24 cellular contexts compared by ENCODE assay signal in the genomic region with DNA sequence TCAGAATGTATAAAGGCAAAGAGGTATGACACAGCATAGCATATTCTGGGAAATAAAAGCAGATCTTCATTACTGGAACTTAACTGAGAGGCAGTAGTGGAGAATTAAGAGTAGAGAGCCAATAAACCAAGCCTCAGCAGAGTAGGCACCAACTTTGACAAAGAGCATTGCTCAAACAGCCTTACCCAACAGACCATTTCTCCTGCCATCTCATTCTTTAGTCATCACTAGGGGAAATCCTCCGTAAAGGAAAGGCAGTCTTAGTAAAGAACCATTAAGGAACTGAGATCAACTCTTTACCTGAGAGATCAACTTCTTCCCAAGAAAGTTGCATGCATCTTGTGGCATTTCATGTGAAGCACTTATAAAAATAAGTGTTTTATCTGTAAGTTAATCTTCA. TPM values are rescaled to one million over a fixed set of nuclear protein-coding genes. Genes with fewer than 3 reads are reported as not detected.
DNase-seq lines count a peak whose midpoint lies in the region; ATAC-seq and TF ChIP-seq lines count a peak whose summit lies in the region.
"Had no signal": no experiment of that assay in that cellular context is flagged by ENCODE, and none has a peak within 500 bp of the region (broad histone marks: within the 10 kb centered on the region; RNA-seq: fewer than 3 reads in every experiment).

No MANE protein-coding gene starts in this region.

- H3K9me3 Mint-ChIP-seq in activated T-cell treated with anti-CD3 and anti-CD28 coated beads, Interleukin-2, amount 50 U/mL, for 24 hours: no peaks in the 10 kb centered on the region
- H3K9me3 Mint-ChIP-seq: activated CD4-positive, alpha-beta T cell treated with anti-CD3 and anti-CD28 coated beads, Interleukin-2, amount 10 ng/mL, durations not matched to agents 7 days and 5 days; activated naive CD8-positive, alpha-beta T cell treated with anti-CD3 and anti-CD28 coated beads, Interleukin-2, amount 10 ng/mL, durations not matched to agents 7 days and 5 days; neural crest cell had no signal

- H3K4me3 Mint-ChIP-seq in activated T-cell treated with anti-CD3 and anti-CD28 coated beads, Interleukin-2, amount 50 U/mL, for 24 hours: no peak overlapping the region
- H3K4me3 Mint-ChIP-seq: activated CD4-positive, alpha-beta T cell treated with anti-CD3 and anti-CD28 coated beads, Interleukin-2, amount 10 ng/mL, durations not matched to agents 7 days and 5 days; activated naive CD8-positive, alpha-beta T cell treated with anti-CD3 and anti-CD28 coated beads, Interleukin-2, amount 10 ng/mL, durations not matched to agents 7 days and 5 days; neural crest cell had no signal

- H3K27me3 Mint-ChIP-seq in activated T-cell treated with anti-CD3 and anti-CD28 coated beads, Interleukin-2, amount 50 U/mL, for 24 hours: no peaks in the 10 kb centered on the region
- H3K27me3 Mint-ChIP-seq: activated CD4-positive, alpha-beta T cell treated with anti-CD3 and anti-CD28 coated beads, Interleukin-2, amount 10 ng/mL, durations not matched to agents 7 days and 5 days; activated naive CD8-positive, alpha-beta T cell treated with anti-CD3 and anti-CD28 coated beads, Interleukin-2, amount 10 ng/mL, durations not matched to agents 7 days and 5 days had no signal

- no peak for DNase-seq in activated T-cell treated with anti-CD3 and anti-CD28 coated beads, Interleukin-2, amount 50 U/mL, for 24 hours
- DNase-seq in activated T-cell treated with anti-CD3 and anti-CD28 coated beads, Interleukin-2, amount 50 U/mL, for 1 hour: no peak
- DNase-seq in SJSA1 (ENCODE audit: low read depth in 1 of 2, low spot score in 2 of 2) (peak; percentile 70 to 71), fibroblast of mammary gland (ENCODE audit: low read depth) (peak; percentile 34), esophagus muscularis mucosa (ENCODE audit: extremely low spot score) (no peak), GM20000 (ENCODE audit: low spot score) (no peak), NCI-H69 (lab: John Stamatoyannopoulos, UW) (no peak)
- DNase-seq: activated CD4-positive, alpha-beta T cell treated with anti-CD3 and anti-CD28 coated beads, Interleukin-2, amount 10 ng/mL, durations not matched to agents 7 days and 5 days; activated CD8-positive, alpha-beta memory T cell treated with anti-CD3 and anti-CD28 coated beads, Interleukin-2, amount 50 U/mL, for 4 hours; activated effector memory CD4-positive, alpha-beta T cell treated with Interleukin-2 at 50 U/mL for 16 hours; activated naive CD8-positive, alpha-beta T cell treated with anti-CD3 and anti-CD28 coated beads, Interleukin-2, amount 10 ng/mL, durations not matched to agents 7 days and 5 days; COR-L47; DND-41; effector CD4-positive, alpha-beta T cell; left ventricle myocardium inferior; mucosa of descending colon; posterior cingulate gyrus; stimulated activated CD4-positive, alpha-beta T cell treated with anti-CD3 and anti-CD28 coated beads, Interleukin-15, amount 100 ng/mL, for 24 hours; T-helper 1 cell had no signal

- H3K9me3 ChIP-seq in SJSA1 (replicated peaks) (no peaks in the 10 kb centered on the region), esophagus muscularis mucosa (no peaks in the 10 kb centered on the region)
- H3K9me3 ChIP-seq: A549, BLaER1, left ventricle myocardium inferior, mucosa of descending colon had no signal

- H3K4me3 ChIP-seq in SJSA1 (no peak overlapping the region), fibroblast of mammary gland (ENCODE audit: control insufficient read depth, low read depth, low read length) (no peak overlapping the region), esophagus muscularis mucosa (no peak overlapping the region)
- H3K4me3 ChIP-seq: A549, BLaER1, left ventricle myocardium inferior, mucosa of descending colon had no signal

- peak overlapping the region; percentile 23 for H3K27ac Mint-ChIP-seq in activated T-cell treated with anti-CD3 and anti-CD28 coated beads, Interleukin-2, amount 50 U/mL, for 24 hours
- H3K27ac Mint-ChIP-seq: activated CD4-positive, alpha-beta T cell treated with anti-CD3 and anti-CD28 coated beads, Interleukin-2, amount 10 ng/mL, durations not matched to agents 7 days and 5 days; activated naive CD8-positive, alpha-beta T cell treated with anti-CD3 and anti-CD28 coated beads, Interleukin-2, amount 10 ng/mL, durations not matched to agents 7 days and 5 days had no signal

- no peak for TF ChIP-seq EP300 in esophagus muscularis mucosa (IDR thresholded peaks at IDR 0.05)

- H3K36me3 ChIP-seq in SJSA1 (no peaks in the 10 kb centered on the region), esophagus muscularis mucosa (peaks cover 40 to 99% (median 88%) of the 10 kb centered on the region in 4 donors)

- peaks cover 8% of the 10 kb centered on the region for H3K4me1 Mint-ChIP-seq in activated T-cell treated with anti-CD3 and anti-CD28 coated beads, Interleukin-2, amount 50 U/mL, for 24 hours (ENCODE audit: low read depth)
- H3K4me1 Mint-ChIP-seq: activated naive CD8-positive, alpha-beta T cell treated with anti-CD3 and anti-CD28 coated beads, Interleukin-2, amount 10 ng/mL, durations not matched to agents 7 days and 5 days; neural crest cell had no signal

- no peaks in the 10 kb centered on the region for H3K4me1 ChIP-seq in SJSA1 (replicated peaks)
- no peaks in the 10 kb centered on the region for H3K4me1 ChIP-seq in esophagus muscularis mucosa
- H3K4me1 ChIP-seq: A549, BLaER1, left ventricle myocardium inferior had no signal

- TF ChIP-seq POLR2A in esophagus muscularis mucosa (IDR thresholded peaks at IDR 0.05; ENCODE audit: low read depth): no peak

- WGBS in esophagus muscularis mucosa: 93% methylated on average over 1 of the region's 1 CpG

- no peak overlapping the region for H3K27ac ChIP-seq in SJSA1
- H3K27ac ChIP-seq in esophagus muscularis mucosa (replicated peaks in 1 of 4): no peak overlapping the region
- H3K27ac ChIP-seq: A549, BLaER1, left ventricle myocardium inferior had no signal

- peaks cover 94% of the 10 kb centered on the region for H3K36me3 Mint-ChIP-seq in activated T-cell treated with anti-CD3 and anti-CD28 coated beads, Interleukin-2, amount 50 U/mL, for 24 hours (ENCODE audit: low read depth)

- H3K27me3 ChIP-seq in SJSA1 (replicated peaks) (peaks cover 88% of the 10 kb centered on the region), esophagus muscularis mucosa (no peaks in the 10 kb centered on the region)
- H3K27me3 ChIP-seq: BLaER1 had no signal

- ATAC-seq in GM19324 (IDR thresholded peaks at IDR 0.05; ENCODE audit: low FRiP score, unreplicated experiment): no peak
- ATAC-seq: A549, mucosa of descending colon, sciatic nerve had no signal

- TF ChIP-seq CTCF in fibroblast of mammary gland (conservative IDR thresholded peaks at IDR 0.05; ENCODE audit: control insufficient read depth, insufficient read depth, low read depth, low read length) (no peak), esophagus muscularis mucosa (IDR thresholded peaks at IDR 0.05) (no peak), GM20000 (IDR thresholded peaks at IDR 0.05; ENCODE audit: extremely low read depth, missing control alignments) (no peak)

- intact Hi-C loops in esophagus muscularis mucosa (cut with DNase I): no loop called here

RNA-seq across cellular contexts. Expression of a gene that starts 36.6 kb away (rescaled TPM):
- total RNA-seq in SJSA1 (2014; rRNA removed; shearing (Covaris generic)): 36.2 and 49.5 TPM in 2 replicates
- 10 to 100 TPM; 12.9 to 19.2 (median 14.3) TPM for total RNA-seq in esophagus muscularis mucosa

RNA-seq across cellular contexts. Expression of a gene that starts 49.9 kb away (rescaled TPM):
- total RNA-seq in SJSA1 (2014; rRNA removed; shearing (Covaris generic)): 791 and 920 TPM in 2 replicates
- 10 to 100 TPM; 55.6 to 71.3 (median 63.4) TPM for total RNA-seq in esophagus muscularis mucosa

Comparison
In these comparisons a context has a peak if more than half of its experiments do, and no peak if none do; other contexts are left out.
1. DNase-seq: peak in SJSA1 (2 of 2) and fibroblast of mammary gland (single experiment); none in activated T-cell treated with anti-CD3 and anti-CD28 coated beads, Interleukin-2, amount 50 U/mL, for 24 hours (single experiment), activated T-cell treated with anti-CD3 and anti-CD28 coated beads, Interleukin-2, amount 50 U/mL, for 1 hour (single experiment), esophagus muscularis mucosa (single experiment), GM20000 (single experiment) and NCI-H69 (single experiment).
2. RNA of a gene that starts 49.9 kb away (total RNA-seq): 791 to 920 TPM in SJSA1; 55.6 to 71.3 TPM in esophagus muscularis mucosa; every median in the first group is over 10 times any median in the second.